1 cellular context compared by ENCODE assay signal in genomic region chr16:66845791-66846221, GRCh38.
TF ChIP-seq lines count a peak whose summit lies in the region.

No MANE protein-coding gene starts in this region.

TF ChIP-seq in HCT116, 20 proteins besides CTCF, POLR2A, EP300 and RAD21:
- TF ChIP-seq, protein P1, sequence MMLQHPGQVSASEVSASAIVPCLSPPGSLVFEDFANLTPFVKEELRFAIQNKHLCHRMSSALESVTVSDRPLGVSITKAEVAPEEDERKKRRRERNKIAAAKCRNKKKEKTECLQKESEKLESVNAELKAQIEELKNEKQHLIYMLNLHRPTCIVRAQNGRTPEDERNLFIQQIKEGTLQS (IDR thresholded peaks at IDR 0.05) = no peak
- no peak for TF ChIP-seq SP1 (IDR thresholded peaks at IDR 0.05; ENCODE audit: low read depth)
- TF ChIP-seq EZH2phosphoT487 (IDR thresholded peaks at IDR 0.05; ENCODE audit: borderline replicate concordance) = no peak
- TF ChIP-seq YY1 (IDR thresholded peaks at IDR 0.05; ENCODE audit: extremely low read depth, insufficient replicate concordance, low read depth, low read length) = no peak
- no peak for TF ChIP-seq SRF (IDR thresholded peaks at IDR 0.05; ENCODE audit: low read depth)
- no peak for TF ChIP-seq REST (IDR thresholded peaks at IDR 0.05; ENCODE audit: low read depth)
- TF ChIP-seq CEBPB (IDR thresholded peaks at IDR 0.05; ENCODE audit: low read depth) = no peak
- no peak for TF ChIP-seq ZFX (IDR thresholded peaks at IDR 0.05)
- TF ChIP-seq ELF1 (IDR thresholded peaks at IDR 0.05; ENCODE audit: borderline replicate concordance, low read depth) = no peak
- TF ChIP-seq ZBTB33 (IDR thresholded peaks at IDR 0.05; ENCODE audit: extremely low read depth, insufficient replicate concordance, low read length) = no peak
- no peak for TF ChIP-seq FOSL1 (IDR thresholded peaks at IDR 0.05; ENCODE audit: low read depth)
- no peak for TF ChIP-seq EGR1 (IDR thresholded peaks at IDR 0.05; ENCODE audit: low read depth)
- TF ChIP-seq JUND (IDR thresholded peaks at IDR 0.05) = no peak
- TF ChIP-seq POLR2AphosphoS5 (IDR thresholded peaks at IDR 0.05; ENCODE audit: low read depth, low read length) = no peak
- no peak for TF ChIP-seq EZH2 (IDR thresholded peaks at IDR 0.05)
